8 cellular contexts compared by ENCODE assay signal in the genomic region with DNA sequence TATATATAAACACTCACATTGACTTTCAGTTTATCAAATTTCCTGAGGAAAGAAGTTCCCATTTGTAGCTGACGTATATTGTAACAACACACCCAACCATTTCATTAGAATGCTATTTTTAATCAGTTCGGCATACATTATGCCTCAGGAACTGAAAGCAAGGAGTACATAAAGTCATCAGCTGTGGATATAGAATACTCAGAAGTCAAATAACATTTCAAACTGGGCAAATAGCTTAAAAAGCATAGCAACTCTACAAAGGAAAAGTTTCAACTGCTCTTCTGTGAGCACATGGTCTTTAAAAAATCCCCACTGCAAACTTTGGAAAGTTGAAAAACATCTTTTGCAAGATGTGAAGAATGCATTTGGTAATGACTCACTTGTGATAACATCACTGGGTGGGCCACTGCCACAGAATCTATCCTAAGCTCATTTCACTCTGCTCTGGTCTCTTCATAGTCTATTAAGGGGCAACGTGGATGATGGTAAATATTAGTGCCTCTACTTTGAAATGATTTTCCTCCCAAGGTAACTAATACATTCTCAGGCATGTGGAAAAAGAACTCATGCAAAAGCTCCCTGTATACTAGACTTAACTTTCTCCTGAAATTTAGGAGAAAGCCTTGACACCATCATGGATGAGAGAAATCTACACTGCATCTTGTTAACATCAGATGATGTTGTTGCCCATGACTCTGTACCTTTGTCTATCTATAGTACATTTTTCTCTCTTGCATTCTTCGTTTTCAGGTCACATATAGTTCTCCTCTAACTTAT. TPM values are rescaled to one million over a fixed set of nuclear protein-coding genes. Genes with fewer than 3 reads are reported as not detected.
DNase-seq lines count a peak whose midpoint lies in the region; ATAC-seq and TF ChIP-seq lines count a peak whose summit lies in the region.

No MANE protein-coding gene starts in this region.

- no peaks in the 10 kb centered on the region for H3K27me3 Mint-ChIP-seq in CD8-positive, alpha-beta T cell (ENCODE audit: low read depth)
- H3K27me3 Mint-ChIP-seq in MCF 10A (ENCODE audit: insufficient read depth, unreplicated experiment) (no peaks in the 10 kb centered on the region), natural killer cell (ENCODE audit: low read depth in 2 of 2) (no peaks in the 10 kb centered on the region)

- H3K27ac Mint-ChIP-seq in CD8-positive, alpha-beta T cell, result peak overlapping the region; percentile 92
- H3K27ac Mint-ChIP-seq in MCF 10A (ENCODE audit: low read depth, unreplicated experiment), result peak overlapping the region; percentile 7
- H3K27ac Mint-ChIP-seq in natural killer cell, result peak overlapping the region in 1 of 2 donors; percentile 83

- peaks cover 48% of the 10 kb centered on the region for H3K4me1 ChIP-seq in CD8-positive, alpha-beta T cell (ENCODE audit: insufficient read depth, low read length)

- POLR2A ChIA-PET in CD8-positive, alpha-beta T cell (lab: Charles Lee), result interaction anchor here (0.9 to 2.7 kb wide), 11 partner anchors 9 to 50 kb away, joined by 3 to 15 read pairs (median 5); partner anchors contain the start of gene FYN
- POLR2A ChIA-PET in MCF 10A (lab: Yijun Ruan, JAX), result interaction anchor here (1.1 kb wide), 1 partner anchor 163 kb away, joined by 5 read pairs; no protein-coding TSS in a partner anchor

- intact Hi-C loops in CD8-positive, alpha-beta T cell (cut with DNase I, micrococcal nuclease), result loop anchor here in 1 of 2 experiments (1.0 to 2.0 kb wide), 3 partner anchors 9 to 19 kb away; no protein-coding TSS in a partner anchor
- intact Hi-C loops in MCF 10A (cut with micrococcal nuclease), result no loop called here
- intact Hi-C loops in natural killer cell (cut with micrococcal nuclease), result loop anchor here (1.0 to 2.0 kb wide), 2 partner anchors 13 to 19 kb away; no protein-coding TSS in a partner anchor

- CTCF ChIA-PET in CD8-positive, alpha-beta T cell (lab: Charles Lee), result interaction anchor here (0.9 to 1.5 kb wide), 9 partner anchors 15 to 221 kb away, joined by 3 to 7 read pairs (median 3); no protein-coding TSS in a partner anchor
- CTCF ChIA-PET in MCF 10A (lab: Yijun Ruan, JAX), result interaction anchor here (0.6 to 1.2 kb wide), 5 partner anchors 18 to 215 kb away, joined by 3 to 4 read pairs (median 3); no protein-coding TSS in a partner anchor

- no peak for TF ChIP-seq CTCF in CD8-positive, alpha-beta T cell (IDR thresholded peaks at IDR 0.05)
- no peak for TF ChIP-seq CTCF in MCF 10A (IDR thresholded peaks at IDR 0.05; ENCODE audit: unreplicated experiment)
- no peak for TF ChIP-seq CTCF in natural killer cell (IDR thresholded peaks at IDR 0.05)

- no peaks in the 10 kb centered on the region for H3K9me3 Mint-ChIP-seq in CD8-positive, alpha-beta T cell
- no peaks in the 10 kb centered on the region for H3K9me3 Mint-ChIP-seq in MCF 10A (ENCODE audit: unreplicated experiment)
- H3K9me3 Mint-ChIP-seq in natural killer cell, result no peaks in the 10 kb centered on the region

- peaks cover 29% of the 10 kb centered on the region for H3K36me3 Mint-ChIP-seq in CD8-positive, alpha-beta T cell
- H3K36me3 Mint-ChIP-seq in MCF 10A (ENCODE audit: insufficient read depth, unreplicated experiment) (no peaks in the 10 kb centered on the region), natural killer cell (no peaks in the 10 kb centered on the region)

- peak overlapping the region; percentile 20 for H3K4me3 Mint-ChIP-seq in CD8-positive, alpha-beta T cell
- H3K4me3 Mint-ChIP-seq in MCF 10A (ENCODE audit: unreplicated experiment) (peak overlapping the region; percentile 11), natural killer cell (peak overlapping the region; percentile 72)

- H3K27ac ChIP-seq in CD8-positive, alpha-beta T cell (ENCODE audit: low read depth, low read length), result no peak overlapping the region

- H3K27me3 ChIP-seq in CD8-positive, alpha-beta T cell (ENCODE audit: insufficient read depth, low read length), result no peaks in the 10 kb centered on the region

- no peak overlapping the region for H3K4me3 ChIP-seq in CD8-positive, alpha-beta T cell (ENCODE audit: low read depth, low read length)

- peak in 1 of 7 experiments; percentile 40 for DNase-seq in CD8-positive, alpha-beta T cell
- DNase-seq in MCF 10A (ENCODE audit: unreplicated experiment), result peak; percentile 41
- no peak for DNase-seq in natural killer cell
- DNase-seq in central memory CD4-positive, alpha-beta T cell, result no peak
- DNase-seq in DMS114 treated with DMSO at 0.1 percent for 48 hours (lab: John Stamatoyannopoulos, UW; ENCODE audit: unreplicated experiment), result no peak
- DNase-seq in stimulated activated CD4-positive, alpha-beta T cell treated with anti-CD3 and anti-CD28 coated beads, Interleukin-1b, Interleukin-23, amount 100 ng/mL, for 48 hours, result no peak

- H3K9me3 ChIP-seq in CD8-positive, alpha-beta T cell (ENCODE audit: low read length), result no peaks in the 10 kb centered on the region

- BruUV-seq in MCF 10A (replicated peaks; lab: Mats Ljungman, UMichigan), result no TSS peak

- no peaks in the 10 kb centered on the region for H3K36me3 ChIP-seq in CD8-positive, alpha-beta T cell (ENCODE audit: insufficient read depth, low read length)

- H3K4me1 Mint-ChIP-seq in CD8-positive, alpha-beta T cell (ENCODE audit: low read depth), result peaks cover 84% of the 10 kb centered on the region
- H3K4me1 Mint-ChIP-seq in MCF 10A (ENCODE audit: insufficient read depth, unreplicated experiment) (peaks cover 27% of the 10 kb centered on the region), natural killer cell (peaks cover 63 to 75% of the 10 kb centered on the region in 2 donors)

- ATAC-seq in CD8-positive, alpha-beta T cell, result peak; percentile 82
- ATAC-seq in HG03439 (IDR thresholded peaks at IDR 0.05; ENCODE audit: unreplicated experiment) (peak; percentile 9), natural killer cell (peak; percentile 77 to 84 (median 78)), GM21529 (IDR thresholded peaks at IDR 0.05; ENCODE audit: unreplicated experiment) (no peak)

RNA-seq across cellular contexts. Expression of gene FYN, which starts 49.2 kb away (rescaled TPM):
- total RNA-seq in CD8-positive, alpha-beta T cell, result 100 to 1,000 TPM; 479 to 483 TPM
- total RNA-seq in MCF 10A (2022), result 37.8 and 53.7 TPM in 2 replicates
- total RNA-seq in natural killer cell, result 100 to 1,000 TPM; 616 to 757 (median 713) TPM

Comparison
In these comparisons a context has a peak if more than half of its experiments do, and no peak if none do; other contexts are left out.
1. H3K4me3 Mint-ChIP-seq: peak in every context shown above with its lines; median percentile 72 in natural killer cell; 20 in CD8-positive, alpha-beta T cell; 11 in MCF 10A.